ENCODE assay signal across 2 cellular contexts in genomic region chr1:46183119-46183842, GRCh38.
A peak's percentile ranks its signal among the peaks of the same experiment; 100 is the strongest.
TF ChIP-seq lines count a peak whose summit lies in the region.

No MANE protein-coding gene starts in this region.

TF ChIP-seq in A549, 52 proteins besides CTCF, POLR2A, EP300 and RAD21 (continued from another document):
- TF ChIP-seq, protein P1, sequence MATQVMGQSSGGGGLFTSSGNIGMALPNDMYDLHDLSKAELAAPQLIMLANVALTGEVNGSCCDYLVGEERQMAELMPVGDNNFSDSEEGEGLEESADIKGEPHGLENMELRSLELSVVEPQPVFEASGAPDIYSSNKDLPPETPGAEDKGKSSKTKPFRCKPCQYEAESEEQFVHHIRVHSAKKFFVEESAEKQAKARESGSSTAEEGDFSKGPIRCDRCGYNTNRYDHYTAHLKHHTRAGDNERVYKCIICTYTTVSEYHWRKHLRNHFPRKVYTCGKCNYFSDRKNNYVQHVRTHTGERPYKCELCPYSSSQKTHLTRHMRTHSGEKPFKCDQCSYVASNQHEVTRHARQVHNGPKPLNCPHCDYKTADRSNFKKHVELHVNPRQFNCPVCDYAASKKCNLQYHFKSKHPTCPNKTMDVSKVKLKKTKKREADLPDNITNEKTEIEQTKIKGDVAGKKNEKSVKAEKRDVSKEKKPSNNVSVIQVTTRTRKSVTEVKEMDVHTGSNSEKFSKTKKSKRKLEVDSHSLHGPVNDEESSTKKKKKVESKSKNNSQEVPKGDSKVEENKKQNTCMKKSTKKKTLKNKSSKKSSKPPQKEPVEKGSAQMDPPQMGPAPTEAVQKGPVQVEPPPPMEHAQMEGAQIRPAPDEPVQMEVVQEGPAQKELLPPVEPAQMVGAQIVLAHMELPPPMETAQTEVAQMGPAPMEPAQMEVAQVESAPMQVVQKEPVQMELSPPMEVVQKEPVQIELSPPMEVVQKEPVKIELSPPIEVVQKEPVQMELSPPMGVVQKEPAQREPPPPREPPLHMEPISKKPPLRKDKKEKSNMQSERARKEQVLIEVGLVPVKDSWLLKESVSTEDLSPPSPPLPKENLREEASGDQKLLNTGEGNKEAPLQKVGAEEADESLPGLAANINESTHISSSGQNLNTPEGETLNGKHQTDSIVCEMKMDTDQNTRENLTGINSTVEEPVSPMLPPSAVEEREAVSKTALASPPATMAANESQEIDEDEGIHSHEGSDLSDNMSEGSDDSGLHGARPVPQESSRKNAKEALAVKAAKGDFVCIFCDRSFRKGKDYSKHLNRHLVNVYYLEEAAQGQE (IDR thresholded peaks at IDR 0.05): no peak
- no peak for TF ChIP-seq CHD4 (IDR thresholded peaks at IDR 0.05; ENCODE audit: borderline replicate concordance)
- TF ChIP-seq, protein P2, sequence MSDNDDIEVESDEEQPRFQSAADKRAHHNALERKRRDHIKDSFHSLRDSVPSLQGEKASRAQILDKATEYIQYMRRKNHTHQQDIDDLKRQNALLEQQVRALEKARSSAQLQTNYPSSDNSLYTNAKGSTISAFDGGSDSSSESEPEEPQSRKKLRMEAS (IDR thresholded peaks at IDR 0.05): peak; percentile 54; the same call in 1 of the 2 replicates
- TF ChIP-seq FOSL2 (IDR thresholded peaks at IDR 0.05): peak; percentile 46; the same call in 1 of the 2 replicates
- TF ChIP-seq FOSL2 (CRISPR knock-in tag; IDR thresholded peaks at IDR 0.05): peak; percentile 59
- TF ChIP-seq, protein P3, sequence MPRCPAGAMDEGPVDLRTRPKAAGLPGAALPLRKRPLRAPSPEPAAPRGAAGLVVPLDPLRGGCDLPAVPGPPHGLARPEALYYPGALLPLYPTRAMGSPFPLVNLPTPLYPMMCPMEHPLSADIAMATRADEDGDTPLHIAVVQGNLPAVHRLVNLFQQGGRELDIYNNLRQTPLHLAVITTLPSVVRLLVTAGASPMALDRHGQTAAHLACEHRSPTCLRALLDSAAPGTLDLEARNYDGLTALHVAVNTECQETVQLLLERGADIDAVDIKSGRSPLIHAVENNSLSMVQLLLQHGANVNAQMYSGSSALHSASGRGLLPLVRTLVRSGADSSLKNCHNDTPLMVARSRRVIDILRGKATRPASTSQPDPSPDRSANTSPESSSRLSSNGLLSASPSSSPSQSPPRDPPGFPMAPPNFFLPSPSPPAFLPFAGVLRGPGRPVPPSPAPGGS (IDR thresholded peaks at IDR 0.05): no peak

TF ChIP-seq in Ishikawa, 13 proteins besides CTCF, POLR2A, EP300 and RAD21 (continued from another document):
- TF ChIP-seq, protein P1 (IDR thresholded peaks at IDR 0.05; ENCODE audit: low read depth): no peak
- no peak for TF ChIP-seq CREB1 (IDR thresholded peaks at IDR 0.05; ENCODE audit: low read depth)
- TF ChIP-seq YY1 (IDR thresholded peaks at IDR 0.05; ENCODE audit: low read depth): peak; percentile 45; the same call in 1 of the 2 replicates
- peak; percentile 76; the same call in 1 of the 2 replicates for TF ChIP-seq ZBTB7A (IDR thresholded peaks at IDR 0.05; ENCODE audit: low read depth)
- TF ChIP-seq TEAD4 (IDR thresholded peaks at IDR 0.05): peak; percentile 92
- TF ChIP-seq FOXM1 (IDR thresholded peaks at IDR 0.05; ENCODE audit: borderline replicate concordance, low read depth): peak; percentile 56; the same call in 1 of the 2 replicates
- TF ChIP-seq CEBPB (IDR thresholded peaks at IDR 0.05): no peak
- peak; percentile 92 for TF ChIP-seq TCF12 (IDR thresholded peaks at IDR 0.05; ENCODE audit: low read depth)
